Comparison of ENCODE assay signal across 8 cellular contexts in the genomic region with DNA sequence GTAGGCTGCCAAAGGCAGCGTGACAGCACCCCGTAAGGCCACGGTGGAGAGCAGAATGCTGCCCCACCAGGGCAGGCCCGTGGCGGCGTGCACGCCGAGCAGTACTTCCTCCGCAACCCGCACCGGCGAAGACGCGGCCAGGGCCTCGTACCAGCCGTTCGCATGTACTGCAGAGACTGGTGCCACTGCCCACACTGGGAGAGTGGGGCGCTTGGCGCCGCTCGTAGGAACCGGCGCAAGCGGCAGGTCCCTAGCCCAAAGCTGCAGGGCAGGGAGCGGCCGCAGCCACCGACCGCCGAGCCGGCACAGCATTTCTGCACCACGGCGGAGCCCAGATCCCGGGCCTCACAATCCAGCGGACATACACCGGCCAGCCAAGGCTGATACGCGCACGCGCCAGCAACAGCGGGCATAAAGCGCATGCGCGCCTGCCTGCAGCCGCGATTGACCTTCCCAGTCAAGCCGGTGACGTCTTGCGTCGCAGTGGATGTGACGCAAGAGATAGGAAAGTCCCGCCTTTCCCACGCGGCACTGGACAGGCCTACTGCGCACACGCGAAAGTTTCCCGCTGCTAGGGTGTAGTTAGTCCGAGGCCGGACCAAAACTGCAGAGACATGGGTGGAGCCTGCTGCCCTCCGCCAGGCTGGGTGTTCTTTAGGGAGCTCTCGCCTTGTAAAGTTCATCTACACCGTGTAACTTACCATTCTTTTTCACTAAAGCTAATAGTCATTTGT. TPM values are rescaled to one million over a fixed set of nuclear protein-coding genes. Genes with fewer than 3 reads are reported as not detected.
A peak's percentile ranks its signal among the peaks of the same experiment; 100 is the strongest.
DNase-seq lines count a peak whose midpoint lies in the region; FAIRE-seq and TF ChIP-seq lines count a peak whose summit lies in the region.

A gene with protein sequence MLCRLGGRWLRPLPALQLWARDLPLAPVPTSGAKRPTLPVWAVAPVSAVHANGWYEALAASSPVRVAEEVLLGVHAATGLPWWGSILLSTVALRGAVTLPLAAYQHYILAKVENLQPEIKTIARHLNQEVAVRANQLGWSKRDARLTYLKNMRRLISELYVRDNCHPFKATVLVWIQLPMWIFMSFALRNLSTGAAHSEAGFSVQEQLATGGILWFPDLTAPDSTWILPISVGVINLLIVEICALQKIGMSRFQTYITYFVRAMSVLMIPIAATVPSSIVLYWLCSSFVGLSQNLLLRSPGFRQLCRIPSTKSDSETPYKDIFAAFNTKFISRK (minus strand): TSS at position 379 of the 734 bp plus-strand sequence. CDS start 67 bp downstream, at position 312.

- no peak within 1 kb of the TSS for H2BK15ac ChIP-seq in neuronal stem cell (ENCODE audit: low read length)

- peaks cover 26% of the 10 kb centered on the region for H3K4me1 Mint-ChIP-seq in HFFc6 (ENCODE audit: low read depth)
- H3K4me1 Mint-ChIP-seq in activated naive CD4-positive, alpha-beta T cell treated with anti-CD3 and anti-CD28 coated beads, Interleukin-2, amount 10 ng/mL, durations not matched to agents 7 days and 5 days: peaks cover 33% of the 10 kb centered on the region

- peaks cover 0 to 14% of the 10 kb centered on the region in 2 donors for H3K4me1 ChIP-seq in neuronal stem cell (ENCODE audit: control insufficient read depth in 2 of 2, insufficient read depth in 1 of 2, low read depth in 1 of 2, low read length in 2 of 2)

- H3K23ac ChIP-seq in neuronal stem cell (ENCODE audit: low read depth, low read length, poor library complexity): peak within 1 kb of the TSS; percentile 70

- H3K4me3 ChIP-seq in GM06990 (replicated peaks; ENCODE audit: low read depth, low read length) (peak within 1 kb of the TSS; percentile 89), NB4 (ENCODE audit: low read depth, low read length) (peak within 1 kb of the TSS; percentile 77), SK-N-MC (peak within 1 kb of the TSS; percentile 85), neuronal stem cell (ENCODE audit: low read length in 2 of 2) (peak within 1 kb of the TSS; percentile 81 to 99)

- H4K91ac ChIP-seq in neuronal stem cell (ENCODE audit: low read depth, low read length, poor library complexity): no peak within 1 kb of the TSS

- H2BK5ac ChIP-seq in neuronal stem cell (ENCODE audit: low read length): no peak within 1 kb of the TSS

- no peak within 1 kb of the TSS for H2AK5ac ChIP-seq in neuronal stem cell (ENCODE audit: low read depth, low read length)

- H3K27me3 Mint-ChIP-seq in HFFc6 (ENCODE audit: insufficient read depth): peaks cover 8% of the 10 kb centered on the region
- peaks cover 5% of the 10 kb centered on the region for H3K27me3 Mint-ChIP-seq in activated naive CD4-positive, alpha-beta T cell treated with anti-CD3 and anti-CD28 coated beads, Interleukin-2, amount 10 ng/mL, durations not matched to agents 7 days and 5 days

- H3K18ac ChIP-seq in neuronal stem cell (ENCODE audit: low read length): peak within 1 kb of the TSS; percentile 69

- no peaks in the 10 kb centered on the region for H3K9me3 Mint-ChIP-seq in HFFc6
- H3K9me3 Mint-ChIP-seq in activated naive CD4-positive, alpha-beta T cell treated with anti-CD3 and anti-CD28 coated beads, Interleukin-2, amount 10 ng/mL, durations not matched to agents 7 days and 5 days: no peaks in the 10 kb centered on the region

- peak within 1 kb of the TSS; percentile 71 for H3K4me2 ChIP-seq in neuronal stem cell (ENCODE audit: insufficient read depth, low read length, poor library complexity, severe bottlenecking)

- H3K27ac ChIP-seq in SK-N-MC (peak within 1 kb of the TSS; percentile 97), neuronal stem cell (replicated peaks; ENCODE audit: low read length) (peak within 1 kb of the TSS; percentile 79)

- peak within 1 kb of the TSS; percentile 90 for H3K4me3 Mint-ChIP-seq in HFFc6
- H3K4me3 Mint-ChIP-seq in activated naive CD4-positive, alpha-beta T cell treated with anti-CD3 and anti-CD28 coated beads, Interleukin-2, amount 10 ng/mL, durations not matched to agents 7 days and 5 days: peak within 1 kb of the TSS; percentile 77

- H2AFZ ChIP-seq in neuronal stem cell (ENCODE audit: low read length): peak within 1 kb of the TSS; percentile 92

- peak within 1 kb of the TSS; percentile 86 for H3K14ac ChIP-seq in neuronal stem cell (ENCODE audit: low read length)

- peak; percentile 84 for TF ChIP-seq POLR2A in NB4 (IDR thresholded peaks at IDR 0.05; ENCODE audit: extremely low read depth, insufficient read length)

- H3K27ac Mint-ChIP-seq in HFFc6: peak within 1 kb of the TSS; percentile 93
- H3K27ac Mint-ChIP-seq in activated naive CD4-positive, alpha-beta T cell treated with anti-CD3 and anti-CD28 coated beads, Interleukin-2, amount 10 ng/mL, durations not matched to agents 7 days and 5 days: peak within 1 kb of the TSS; percentile 94

- peak within 1 kb of the TSS; percentile 73 for H4K8ac ChIP-seq in neuronal stem cell (ENCODE audit: low read depth, low read length)

- H3K27me3 ChIP-seq in GM06990 (replicated peaks; ENCODE audit: control insufficient read depth, insufficient read depth, low read length) (no peaks in the 10 kb centered on the region), neuronal stem cell (ENCODE audit: control insufficient read depth in 3 of 3, insufficient read depth in 3 of 3, low read depth in 1 of 3, low read length in 3 of 3) (no peaks in the 10 kb centered on the region)

- no peak within 1 kb of the TSS for H2BK12ac ChIP-seq in neuronal stem cell (ENCODE audit: low read length)

- DNase-seq in GM06990 (ENCODE audit: extremely low read depth, insufficient read length) (peak; percentile 99), HFFc6 (peak; percentile 98), NB4 (ENCODE audit: low read depth) (peak; percentile 98), SK-N-MC (ENCODE audit: low read depth, low spot score) (peak; percentile 81), frontal cortex (ENCODE audit: low spot score in 2 of 2) (peak; percentile 81 to 85), neuronal stem cell (ENCODE audit: low spot score) (peak; percentile 96)
- DNase-seq in activated naive CD4-positive, alpha-beta T cell treated with anti-CD3 and anti-CD28 coated beads, Interleukin-2, amount 10 ng/mL, durations not matched to agents 7 days and 5 days: peak; percentile 95

- H3K79me1 ChIP-seq in neuronal stem cell (ENCODE audit: low read depth, low read length): no peaks in the 10 kb centered on the region

- no peak within 1 kb of the TSS for H2BK120ac ChIP-seq in neuronal stem cell (ENCODE audit: low read depth, low read length)

- no peaks in the 10 kb centered on the region for H3K9me3 ChIP-seq in SK-N-MC (ENCODE audit: low read depth, low read length)
- H3K9me3 ChIP-seq in neuronal stem cell (replicated peaks in 1 of 2; ENCODE audit: control insufficient read depth in 2 of 2, insufficient read depth in 1 of 2, low read depth in 1 of 2, low read length in 2 of 2): no peaks in the 10 kb centered on the region

- H3K4ac ChIP-seq in neuronal stem cell (ENCODE audit: low read length): peak within 1 kb of the TSS; percentile 24

- WGBS in neuronal stem cell (ENCODE audit: extremely low coverage in 2 of 2, insufficient read length in 2 of 2, insufficient replicate concordance in 1 of 2), 2 donors: no CpG with 5 or more reads among the region's 62 CpGs

- TF ChIP-seq CTCF in GM06990 (IDR thresholded peaks at IDR 0.05; ENCODE audit: insufficient read depth, low read length, poor library complexity, severe bottlenecking) (peak; percentile 13), HFFc6 (IDR thresholded peaks at IDR 0.05) (peak; percentile 35; the same call in 1 of the 2 replicates), NB4 (IDR thresholded peaks at IDR 0.05; ENCODE audit: low read depth, low read length) (no peak), subcutaneous adipose tissue (IDR thresholded peaks at IDR 0.05; ENCODE audit: low read depth) (no peak)

- H3K36me3 ChIP-seq in GM06990 (ENCODE audit: control insufficient read depth, insufficient read depth, low read length) (peaks cover 1% of the 10 kb centered on the region), SK-N-MC (ENCODE audit: insufficient read depth, low read length) (peaks cover 30% of the 10 kb centered on the region), neuronal stem cell (replicated peaks in 1 of 2; ENCODE audit: control insufficient read depth in 2 of 2, insufficient read depth in 2 of 2, low read length in 2 of 2) (peaks cover 2 to 56% of the 10 kb centered on the region in 2 donors)

- H3K9ac ChIP-seq in SK-N-MC (ENCODE audit: insufficient read length): peak within 1 kb of the TSS; percentile 88
- H3K9ac ChIP-seq in neuronal stem cell (ENCODE audit: low read depth, low read length, poor library complexity): peak within 1 kb of the TSS; percentile 94

- peaks cover 7% of the 10 kb centered on the region; the same call in 1 of the 2 replicates for H3K36me3 Mint-ChIP-seq in HFFc6 (ENCODE audit: low read depth)
- peaks cover 18% of the 10 kb centered on the region for H3K36me3 Mint-ChIP-seq in activated naive CD4-positive, alpha-beta T cell treated with anti-CD3 and anti-CD28 coated beads, Interleukin-2, amount 10 ng/mL, durations not matched to agents 7 days and 5 days

- FAIRE-seq in frontal cortex (lab: Jason Lieb, UNC): peak; percentile 28

- CTCF ChIA-PET in activated naive CD4-positive, alpha-beta T cell treated with anti-CD3 and anti-CD28 coated beads, Interleukin-2, amount 10 ng/mL, durations not matched to agents 7 days and 5 days (lab: Charles Lee): interaction anchor here (1.9 kb wide), 1 partner anchor 10 kb away, joined by 6 read pairs; no protein-coding TSS in a partner anchor

RNA-seq across cellular contexts. Expression of the gene that starts here (rescaled TPM):
- 10 to 100 TPM; 13.3 to 17.5 (median 14.8) TPM for total RNA-seq in HFFc6 (2021; fragmentation: NEBNext Ultra II Directional; extraction: Animal tissue kit (Norgen Biotek cat#: 25700))
- total RNA-seq in frontal cortex: 26.1 TPM
- polyA plus RNA-seq in neuronal stem cell (2013, experiment 1 of 2): 17.7 TPM
- polyA plus RNA-seq in neuronal stem cell (2013, experiment 2 of 2): 18.1 TPM
- 10 to 100 TPM; 13.2 to 21.2 (median 16.8) TPM for total RNA-seq in subcutaneous adipose tissue

Comparison
In these comparisons a context has a peak if more than half of its experiments do, and no peak if none do; other contexts are left out.
1. Peak in every context shown above with its lines: DNase-seq, H3K4me3 ChIP-seq and H3K27ac ChIP-seq.
2. CTCF ChIP-seq: peak in GM06990 (single experiment) and HFFc6 (single experiment); none in NB4 (single experiment) and subcutaneous adipose tissue (single experiment).